17 cellular contexts compared by ENCODE assay signal in the genomic region with DNA sequence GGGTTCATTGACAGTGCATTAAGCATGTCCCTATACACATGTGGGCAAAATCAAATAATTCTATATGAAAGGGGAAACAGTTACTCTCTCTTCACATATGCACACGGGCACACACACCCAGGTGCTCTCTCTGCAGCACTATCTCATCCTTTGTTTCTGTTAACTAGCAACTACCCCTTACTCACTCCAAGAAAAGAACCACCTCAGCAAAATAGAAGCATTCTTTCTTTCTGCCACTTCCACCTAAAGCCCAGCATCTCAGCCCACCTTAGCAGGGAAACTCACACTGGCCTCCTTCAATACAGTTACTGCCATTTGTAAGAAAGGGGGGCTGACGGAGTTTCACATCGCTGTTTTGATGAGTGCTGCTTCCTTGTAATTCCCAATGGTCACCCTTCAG.
DNase-seq lines count a peak whose midpoint lies in the region; ATAC-seq, FAIRE-seq and TF ChIP-seq lines count a peak whose summit lies in the region.
"Had no signal": no experiment of that assay in that cellular context is flagged by ENCODE, and none has a peak within 500 bp of the region (broad histone marks: within the 10 kb centered on the region; RNA-seq: fewer than 3 reads in every experiment).

No MANE protein-coding gene starts in this region.

- H3K27me3 ChIP-seq in DND-41 (ENCODE audit: insufficient read depth, low read length, poor library complexity) (no peaks in the 10 kb centered on the region), GM23338 (ENCODE audit: insufficient read depth) (no peaks in the 10 kb centered on the region)

- H3K79me2 ChIP-seq in DND-41 (ENCODE audit: insufficient read depth, low read length) (no peaks in the 10 kb centered on the region), GM23338 (replicated peaks; ENCODE audit: insufficient read depth) (no peaks in the 10 kb centered on the region)

- peaks cover 9% of the 10 kb centered on the region for H3K9me3 Mint-ChIP-seq in activated CD8-positive, alpha-beta memory T cell treated with anti-CD3 and anti-CD28 coated beads, Interleukin-2, amount 10 ng/mL, durations not matched to agents 7 days and 5 days (ENCODE audit: low read depth)
- no peaks in the 10 kb centered on the region for H3K9me3 Mint-ChIP-seq in GM23338
- H3K9me3 Mint-ChIP-seq: CD8-positive, alpha-beta T cell had no signal

- TF ChIP-seq CTCF in A549 (IDR thresholded peaks at IDR 0.05) (no peak), DND-41 (IDR thresholded peaks at IDR 0.05; ENCODE audit: borderline replicate concordance, extremely low read depth, low read length, poor library complexity, severe bottlenecking) (no peak), GM23338 (conservative IDR thresholded peaks at IDR 0.05; ENCODE audit: low read depth in 2 of 2) (no peak)

- no peaks in the 10 kb centered on the region for H3K27me3 Mint-ChIP-seq in activated CD8-positive, alpha-beta memory T cell treated with anti-CD3 and anti-CD28 coated beads, Interleukin-2, amount 10 ng/mL, durations not matched to agents 7 days and 5 days
- H3K27me3 Mint-ChIP-seq in GM23338 (ENCODE audit: insufficient read depth, low read depth, poor library complexity) = no peaks in the 10 kb centered on the region

- H3K36me3 ChIP-seq in DND-41 (ENCODE audit: insufficient read depth, low read length) (no peaks in the 10 kb centered on the region), GM23338 (ENCODE audit: insufficient read depth) (no peaks in the 10 kb centered on the region)
- H3K36me3 ChIP-seq: HAP-1 had no signal

- CTCF ChIA-PET in A549 (lab: Yijun Ruan, JAX) = no interaction called here
- CTCF ChIA-PET in activated CD8-positive, alpha-beta memory T cell treated with anti-CD3 and anti-CD28 coated beads, Interleukin-2, amount 10 ng/mL, durations not matched to agents 7 days and 5 days (lab: Charles Lee) = no interaction called here

- POLR2A ChIA-PET in A549 (lab: Yijun Ruan, JAX) = no interaction called here

- DNase-seq in A549 (ENCODE audit: low read depth in 1 of 2, low spot score in 1 of 2) (no peak), DND-41 (no peak), left lobe of liver (ENCODE audit: low spot score) (peak; percentile 5), ecto neural progenitor cell (ENCODE audit: low spot score) (no peak), GM23338 (ENCODE audit: low spot score) (no peak), G401 (ENCODE audit: low spot score) (no peak)
- DNase-seq in activated CD8-positive, alpha-beta memory T cell treated with anti-CD3 and anti-CD28 coated beads, Interleukin-2, amount 10 ng/mL, durations not matched to agents 7 days and 5 days = peak; percentile 34
- DNase-seq: CD8-positive, alpha-beta T cell; COR-L47; DMS53 had no signal

- peaks cover 2% of the 10 kb centered on the region; the same call in 1 of the 2 replicates for H3K9me2 ChIP-seq in GM23338 (ENCODE audit: insufficient read depth)

- ATAC-seq in A549 (no peak), DND-41 (ENCODE audit: insufficient read depth, low read depth) (0 out of 3 replicates have a peak, but pooled peaks have one; percentile 27), left lobe of liver (no peak), GM23338 (no peak), HG03175 (IDR thresholded peaks at IDR 0.05; ENCODE audit: unreplicated experiment) (no peak)
- ATAC-seq in activated CD8-positive, alpha-beta memory T cell treated with anti-CD3 and anti-CD28 coated beads, Interleukin-2, amount 10 ng/mL, durations not matched to agents 7 days and 5 days = no peak
- ATAC-seq: CD8-positive, alpha-beta T cell; GM12878 had no signal

- H3K9ac ChIP-seq in DND-41 (ENCODE audit: low read depth, low read length) = no peak overlapping the region

- H3K9me3 ChIP-seq in A549 (no peaks in the 10 kb centered on the region), DND-41 (ENCODE audit: insufficient read depth, low read length, severe bottlenecking) (no peaks in the 10 kb centered on the region)
- H3K9me3 ChIP-seq: HAP-1 had no signal

- no peak overlapping the region for H3K27ac Mint-ChIP-seq in activated CD8-positive, alpha-beta memory T cell treated with anti-CD3 and anti-CD28 coated beads, Interleukin-2, amount 10 ng/mL, durations not matched to agents 7 days and 5 days
- H3K27ac Mint-ChIP-seq in GM23338 = no peak overlapping the region
- H3K27ac Mint-ChIP-seq: B cell; CD14-positive monocyte; CD8-positive, alpha-beta T cell had no signal

- no peak overlapping the region for H2AFZ ChIP-seq in DND-41 (ENCODE audit: low read depth, low read length)
- no peak overlapping the region for H2AFZ ChIP-seq in GM23338

- no peak for TF ChIP-seq EP300 in A549 (IDR thresholded peaks at IDR 0.05)

- in situ Hi-C loops in G401 (cut with HindIII; ENCODE audit: low sequenced_read_pairs) = no loop called here

- no peak overlapping the region for H3K4me3 Mint-ChIP-seq in activated CD8-positive, alpha-beta memory T cell treated with anti-CD3 and anti-CD28 coated beads, Interleukin-2, amount 10 ng/mL, durations not matched to agents 7 days and 5 days
- no peak overlapping the region for H3K4me3 Mint-ChIP-seq in GM23338
- H3K4me3 Mint-ChIP-seq: B cell; CD14-positive monocyte; CD8-positive, alpha-beta T cell had no signal

- H3F3A ChIP-seq in GM23338 (replicated peaks; ENCODE audit: low read depth) = no peaks in the 10 kb centered on the region

- FAIRE-seq in A549 (lab: Jason Lieb, UNC) = no peak
- FAIRE-seq: GM12878, GM19239, H1 had no signal

- H3K36me3 Mint-ChIP-seq in activated CD8-positive, alpha-beta memory T cell treated with anti-CD3 and anti-CD28 coated beads, Interleukin-2, amount 10 ng/mL, durations not matched to agents 7 days and 5 days = peaks cover 33% of the 10 kb centered on the region
- H3K36me3 Mint-ChIP-seq in GM23338 (ENCODE audit: low read depth) = no peaks in the 10 kb centered on the region
- H3K36me3 Mint-ChIP-seq: CD8-positive, alpha-beta T cell had no signal

- no peak for TF ChIP-seq POLR2A in A549 (IDR thresholded peaks at IDR 0.05; ENCODE audit: low read length)

- no peaks in the 10 kb centered on the region for H4K20me1 ChIP-seq in DND-41 (ENCODE audit: insufficient read depth, low read length)
- no peaks in the 10 kb centered on the region for H4K20me1 ChIP-seq in GM23338 (replicated peaks; ENCODE audit: insufficient read depth)

- no peak overlapping the region for H3K4me2 ChIP-seq in A549
- no peak overlapping the region for H3K4me2 ChIP-seq in DND-41 (ENCODE audit: insufficient read depth, low read length)
- H3K4me2 ChIP-seq in GM23338 = no peak overlapping the region

- no peak overlapping the region for H3K27ac ChIP-seq in A549
- no peak overlapping the region for H3K27ac ChIP-seq in DND-41 (ENCODE audit: low read length)
- H3K27ac ChIP-seq in GM23338 (ENCODE audit: low read depth) = no peak overlapping the region

- no peak overlapping the region for H3K4me3 ChIP-seq in A549
- H3K4me3 ChIP-seq in DND-41 (ENCODE audit: low read depth in 1 of 2, low read length in 2 of 2) = no peak overlapping the region
- no peak overlapping the region for H3K4me3 ChIP-seq in GM23338
- H3K4me3 ChIP-seq: GM12878, HAP-1 had no signal

- H3K4me1 ChIP-seq in A549 = no peaks in the 10 kb centered on the region
- peaks cover 9% of the 10 kb centered on the region for H3K4me1 ChIP-seq in DND-41 (ENCODE audit: insufficient read depth, low read length)
- H3K4me1 ChIP-seq in GM23338 (ENCODE audit: insufficient read depth) = no peaks in the 10 kb centered on the region
- H3K4me1 ChIP-seq: HAP-1 had no signal

- 89% methylated on average over 3 of the region's 3 CpGs for WGBS in A549 (ENCODE audit: missing lambda C conversion rate)

- H3K4me1 Mint-ChIP-seq in activated CD8-positive, alpha-beta memory T cell treated with anti-CD3 and anti-CD28 coated beads, Interleukin-2, amount 10 ng/mL, durations not matched to agents 7 days and 5 days = peaks cover 40% of the 10 kb centered on the region
- H3K4me1 Mint-ChIP-seq in GM23338 = no peaks in the 10 kb centered on the region; the same call in 2 of the 3 replicates
- H3K4me1 Mint-ChIP-seq: B cell had no signal

- TF ChIP-seq RAD21 in A549 (conservative IDR thresholded peaks at IDR 0.05 in 1 of 2, IDR thresholded peaks at IDR 0.05 in 1 of 2) = no peak

TF ChIP-seq in A549, 52 proteins besides CTCF, POLR2A, EP300 and RAD21:
- TF ChIP-seq MAFK (IDR thresholded peaks at IDR 0.05; ENCODE audit: partially characterized antibody) = peak; percentile 66
- TF ChIP-seq, protein P1, sequence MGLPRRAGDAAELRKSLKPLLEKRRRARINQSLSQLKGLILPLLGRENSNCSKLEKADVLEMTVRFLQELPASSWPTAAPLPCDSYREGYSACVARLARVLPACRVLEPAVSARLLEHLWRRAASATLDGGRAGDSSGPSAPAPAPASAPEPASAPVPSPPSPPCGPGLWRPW (IDR thresholded peaks at IDR 0.05) = no peak

TF ChIP-seq in GM23338, 12 proteins besides CTCF, POLR2A, EP300 and RAD21 (continues in another document):
- TF ChIP-seq STAT1 (IDR thresholded peaks at IDR 0.05; ENCODE audit: unreplicated experiment) (no peak), NANOG (IDR thresholded peaks at IDR 0.05; ENCODE audit: borderline replicate concordance) (no peak), EZH2phosphoT487 (IDR thresholded peaks at IDR 0.05; ENCODE audit: unreplicated experiment) (no peak), ZNF114 (CRISPR knock-in tag; IDR thresholded peaks at IDR 0.05) (no peak), JUNB (IDR thresholded peaks at IDR 0.05; ENCODE audit: unreplicated experiment) (no peak), EZH2 (IDR thresholded peaks at IDR 0.05; ENCODE audit: low read depth, unreplicated experiment) (no peak), CREB1 (CRISPR knock-in tag; IDR thresholded peaks at IDR 0.05; ENCODE audit: low read depth) (no peak)

Comparison
In these comparisons a context has a peak if more than half of its experiments do, and no peak if none do; other contexts are left out.
1. DNase-seq: peak in activated CD8-positive, alpha-beta memory T cell treated with anti-CD3 and anti-CD28 coated beads, Interleukin-2, amount 10 ng/mL, durations not matched to agents 7 days and 5 days (single experiment) and left lobe of liver (single experiment); none in A549 (0 of 2), DND-41 (single experiment), ecto neural progenitor cell (single experiment), GM23338 (single experiment) and G401 (single experiment).